ENCODE assay signal across 10 cellular contexts in genomic region chr18:36356741-36357140, GRCh38. TPM values are rescaled to one million over a fixed set of nuclear protein-coding genes. Genes with fewer than 3 reads are reported as not detected.
"Had no signal": no experiment of that assay in that cellular context is flagged by ENCODE, and none has a peak within 500 bp of the region (broad histone marks: within the 10 kb centered on the region; RNA-seq: fewer than 3 reads in every experiment).

No MANE protein-coding gene starts in this region.

RNA-seq across cellular contexts. Expression of gene FHOD3, which starts 59.2 kb away (rescaled TPM):
- total RNA-seq: activated CD4-positive, alpha-beta memory T cell treated with anti-CD3 and anti-CD28 coated beads, Interleukin-2, amount 10 ng/mL, durations not matched to agents 7 days and 5 days; activated CD4-positive, alpha-beta T cell treated with anti-CD3 and anti-CD28 coated beads for 36 hours; activated CD4-positive, alpha-beta T cell treated with anti-CD3 and anti-CD28 coated beads, Interleukin-2, amount 10 ng/mL, durations not matched to agents 7 days and 5 days; activated CD8-positive, alpha-beta memory T cell treated with anti-CD3 and anti-CD28 coated beads, Interleukin-2, amount 10 ng/mL, durations not matched to agents 7 days and 5 days; activated CD8-positive, alpha-beta T cell treated with anti-CD3 and anti-CD28 coated beads, Interleukin-2, amount 10 ng/mL, durations not matched to agents 7 days and 5 days; activated naive CD8-positive, alpha-beta T cell treated with anti-CD3 and anti-CD28 coated beads, Interleukin-2, amount 10 ng/mL, durations not matched to agents 7 days and 5 days; activated T-helper 2 cell treated with anti-CD3 and anti-CD28 coated beads, Interferon-gamma antibody, Interleukin-2, Interleukin-4, amounts not matched to agents 10 μg/mL and 5 μg/mL and 100 μg/mL, durations not matched to agents 14 hours and 24 hours and 36 hours; T-helper 1 cell treated with Interleukin-12 subunit alpha and Interleukin-12 subunit beta and Interleukin-4 antibody, amounts not matched to agents 30 ng/mL and 1 ng/mL, for 36 hours; T-helper 17 cell; T-helper 2 cell treated with Interferon-gamma antibody and Interleukin-4, amounts not matched to agents 100 ng/mL and 5 ng/mL, for 36 hours had no signal
